1 cellular context compared by ENCODE assay signal in genomic region chr3:59769132-59769531, GRCh38.
TF ChIP-seq lines count a peak whose summit lies in the region.

No MANE protein-coding gene starts in this region.

TF ChIP-seq in IMR-90, 13 proteins besides CTCF, POLR2A, EP300 and RAD21 (continued from another document):
- TF ChIP-seq CEBPB (IDR thresholded peaks at IDR 0.05; ENCODE audit: low read depth, low read length) (no peak), USF2 (IDR thresholded peaks at IDR 0.05; ENCODE audit: low read depth, low read length) (no peak)
